Comparison of ENCODE assay signal across 8 cellular contexts in the genomic region with DNA sequence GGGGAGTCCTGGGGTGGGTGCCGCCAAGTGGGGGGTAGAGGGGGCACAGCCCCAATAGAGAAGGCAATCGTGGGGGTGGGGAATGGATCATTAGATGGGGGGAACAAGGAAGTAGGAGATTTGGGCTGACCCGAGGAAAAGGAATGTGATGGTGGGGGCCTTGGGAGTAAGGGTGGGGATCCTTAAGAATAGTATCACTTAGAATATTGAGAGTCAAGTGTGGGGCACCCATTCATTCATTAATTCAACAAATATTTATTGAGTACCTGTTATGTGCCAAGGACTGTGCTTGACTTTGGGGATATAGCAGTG. TPM values are rescaled to one million over a fixed set of nuclear protein-coding genes. Genes with fewer than 3 reads are reported as not detected.
DNase-seq lines count a peak whose midpoint lies in the region; ATAC-seq, FAIRE-seq and TF ChIP-seq lines count a peak whose summit lies in the region.

No MANE protein-coding gene starts in this region.

- H3K36me3 ChIP-seq in bronchial epithelial cell (ENCODE audit: control insufficient read depth, insufficient read depth, low read length), result no peaks in the 10 kb centered on the region
- H3K36me3 ChIP-seq in mucosa of rectum (ENCODE audit: control insufficient read depth in 2 of 2, insufficient read depth in 2 of 2, low read length in 2 of 2), result peaks cover 0 to 3% of the 10 kb centered on the region in 2 donors

- H3K4me1 ChIP-seq in mucosa of rectum (ENCODE audit: control insufficient read depth in 2 of 2, insufficient read depth in 2 of 2, low read length in 2 of 2), result peaks cover 37 to 45% of the 10 kb centered on the region in 2 donors

- TF ChIP-seq CTCF in bronchial epithelial cell (IDR thresholded peaks at IDR 0.05; ENCODE audit: insufficient read depth, low read length, severe bottlenecking), result no peak

- H3K36me3 Mint-ChIP-seq in stimulated activated naive CD8-positive, alpha-beta T cell treated with anti-CD3 and anti-CD28 coated beads, Interleukin-15, Interleukin-2, amounts not matched to agents 100 ng/mL and 50 ng/mL, for 24 hours (ENCODE audit: low read depth), result peaks cover 30% of the 10 kb centered on the region

- H3K27me3 ChIP-seq in bronchial epithelial cell (ENCODE audit: control insufficient read depth, insufficient read depth, low read length) (no peaks in the 10 kb centered on the region), mucosa of rectum (ENCODE audit: control insufficient read depth in 2 of 2, insufficient read depth in 2 of 2, low read length in 2 of 2) (no peaks in the 10 kb centered on the region)

- peak overlapping the region; percentile 91 for H3K4me3 ChIP-seq in bronchial epithelial cell (ENCODE audit: low read depth, low read length)
- peak overlapping the region; percentile 87 to 97 for H3K4me3 ChIP-seq in mucosa of rectum (ENCODE audit: low read length in 2 of 2)

- no peaks in the 10 kb centered on the region for H3K9me3 ChIP-seq in mucosa of rectum (ENCODE audit: control insufficient read depth in 2 of 2, low read length in 2 of 2)

- H3K27ac Mint-ChIP-seq in stimulated activated naive CD8-positive, alpha-beta T cell treated with anti-CD3 and anti-CD28 coated beads, Interleukin-15, Interleukin-2, amounts not matched to agents 100 ng/mL and 50 ng/mL, for 24 hours, result peak overlapping the region; percentile 93

- peaks cover 60% of the 10 kb centered on the region for H3K4me1 Mint-ChIP-seq in stimulated activated naive CD8-positive, alpha-beta T cell treated with anti-CD3 and anti-CD28 coated beads, Interleukin-15, Interleukin-2, amounts not matched to agents 100 ng/mL and 50 ng/mL, for 24 hours (ENCODE audit: low read depth)

- ATAC-seq in stimulated activated naive CD8-positive, alpha-beta T cell treated with anti-CD3 and anti-CD28 coated beads, Interleukin-15, Interleukin-2, amounts not matched to agents 100 U/mL and 50 U/mL, for 24 hours, result no peak
- ATAC-seq in HG03342 (IDR thresholded peaks at IDR 0.05; ENCODE audit: unreplicated experiment) (no peak), HG03175 (IDR thresholded peaks at IDR 0.05; ENCODE audit: unreplicated experiment) (no peak)

- peak overlapping the region; percentile 94 to 97 for H3K9ac ChIP-seq in mucosa of rectum (ENCODE audit: low read depth in 1 of 2, low read length in 2 of 2)

- peak overlapping the region; percentile 87 to 91 for H3K27ac ChIP-seq in mucosa of rectum (ENCODE audit: low read depth in 2 of 2, low read length in 2 of 2)

- H3K4me3 Mint-ChIP-seq in stimulated activated naive CD8-positive, alpha-beta T cell treated with anti-CD3 and anti-CD28 coated beads, Interleukin-15, Interleukin-2, amounts not matched to agents 100 ng/mL and 50 ng/mL, for 24 hours, result peak overlapping the region; percentile 94

- DNase-seq in stimulated activated naive CD8-positive, alpha-beta T cell treated with anti-CD3 and anti-CD28 coated beads, Interleukin-15, Interleukin-2, amounts not matched to agents 100 U/mL and 50 U/mL, for 24 hours, result no peak
- DNase-seq in bronchial epithelial cell (ENCODE audit: low read depth) (no peak), NCI-H524 treated with DMSO at 0.1 percent for 48 hours (lab: John Stamatoyannopoulos, UW) (no peak), NCI-H2107 (lab: John Stamatoyannopoulos, UW) (no peak)

- H3K9me3 Mint-ChIP-seq in stimulated activated naive CD8-positive, alpha-beta T cell treated with anti-CD3 and anti-CD28 coated beads, Interleukin-15, Interleukin-2, amounts not matched to agents 100 ng/mL and 50 ng/mL, for 24 hours, result no peaks in the 10 kb centered on the region

- H3K27me3 Mint-ChIP-seq in stimulated activated naive CD8-positive, alpha-beta T cell treated with anti-CD3 and anti-CD28 coated beads, Interleukin-15, Interleukin-2, amounts not matched to agents 100 ng/mL and 50 ng/mL, for 24 hours, result no peaks in the 10 kb centered on the region

- FAIRE-seq in bronchial epithelial cell (lab: Jason Lieb, UNC), result no peak

RNA-seq across cellular contexts. Expression of gene PPP5C, which starts 0.6 kb away (rescaled TPM):
- total RNA-seq in bronchial epithelial cell, result 31.3 and 45.2 TPM in 2 replicates

RNA-seq across cellular contexts. Expression of gene HIF3A, which starts 50.7 kb away (rescaled TPM):
- total RNA-seq in bronchial epithelial cell, result 0.13 and 0.53 TPM in 2 replicates
